8 cellular contexts compared by ENCODE assay signal in genomic region chr5:115543931-115544370, GRCh38. TPM values are rescaled to one million over a fixed set of nuclear protein-coding genes. Genes with fewer than 3 reads are reported as not detected.
DNase-seq lines count a peak whose midpoint lies in the region; ATAC-seq and TF ChIP-seq lines count a peak whose summit lies in the region.

No MANE protein-coding gene starts in this region.

- intact Hi-C loops in head of caudate nucleus (cut with DNase I) = loop anchor here (5.0 kb wide), 1 partner anchor 78 kb away; no protein-coding TSS in a partner anchor
- intact Hi-C loops in thyroid gland (cut with DNase I) = no loop called here

- peak; percentile 28 for ATAC-seq in GM18858 (IDR thresholded peaks at IDR 0.05; ENCODE audit: unreplicated experiment)
- ATAC-seq in HG03095 (IDR thresholded peaks at IDR 0.05; ENCODE audit: unreplicated experiment) = peak; percentile 27
- ATAC-seq in activated naive CD4-positive, alpha-beta T cell treated with anti-CD3 and anti-CD28 coated beads, Interleukin-2, amount 50 U/mL, for 72 hours = peak; percentile 42 to 43

- peak overlapping the region; percentile 98 for H3K4me2 ChIP-seq in osteoblast (ENCODE audit: insufficient read depth, low read length)

- H4K20me1 ChIP-seq in osteoblast (ENCODE audit: insufficient read depth, low read length) = peaks cover 46% of the 10 kb centered on the region

- peak overlapping the region; percentile 82 for H3K27ac ChIP-seq in ACC112 (ENCODE audit: low read depth, low read length)
- peak overlapping the region; percentile 90 for H3K27ac ChIP-seq in osteoblast (ENCODE audit: low read depth, low read length)
- H3K27ac ChIP-seq in thyroid gland = peak overlapping the region; percentile 95 to 99 (median 96)

- H2AFZ ChIP-seq in ACC112 (ENCODE audit: low read length, unreplicated experiment) (no peak overlapping the region), osteoblast (ENCODE audit: low read length) (peak overlapping the region; percentile 53)

- DNase-seq in RKO (ENCODE audit: low spot score) (peak; percentile 71), head of caudate nucleus (peak in 40 of 42 donors; percentile 20 to 77 (median 50)), osteoblast (ENCODE audit: insufficient read length, low spot score, missing footprints) (peak; percentile 80), thyroid gland (peak; percentile 50 to 54)
- peak; percentile 44 to 59 for DNase-seq in activated naive CD4-positive, alpha-beta T cell treated with anti-CD3 and anti-CD28 coated beads, Interleukin-2, amount 50 U/mL, for 72 hours (ENCODE audit: low spot score in 2 of 2)

- peak in 1 of 2 donors; percentile 5 for TF ChIP-seq POLR2A in thyroid gland (IDR thresholded peaks at IDR 0.05)

- H3K79me2 ChIP-seq in ACC112 (ENCODE audit: control insufficient read depth, insufficient read depth, low read length, unreplicated experiment) (peaks cover 55% of the 10 kb centered on the region), osteoblast (ENCODE audit: insufficient read depth, low read length) (peaks cover 50% of the 10 kb centered on the region)

- H3K36me3 ChIP-seq in ACC112 (ENCODE audit: insufficient read depth, low read length) (peaks cover 44% of the 10 kb centered on the region), osteoblast (ENCODE audit: insufficient read depth, low read length) (peaks cover 32% of the 10 kb centered on the region), thyroid gland (no peaks in the 10 kb centered on the region)

- H3K4me3 ChIP-seq in ACC112 (ENCODE audit: low read depth, low read length) (peak overlapping the region; percentile 90), osteoblast (ENCODE audit: insufficient read depth, low read length) (peak overlapping the region; percentile 93), thyroid gland (replicated peaks in 1 of 3) (peak overlapping the region; percentile 64 to 85 (median 69))

- H3K4me1 ChIP-seq in ACC112 (ENCODE audit: control insufficient read depth, insufficient read depth, low read length, unreplicated experiment) = peaks cover 15% of the 10 kb centered on the region
- H3K4me1 ChIP-seq in osteoblast (ENCODE audit: insufficient read depth, low read length) = peaks cover 30% of the 10 kb centered on the region
- peaks cover 27 to 28% of the 10 kb centered on the region in 2 donors for H3K4me1 ChIP-seq in thyroid gland

- TF ChIP-seq CTCF in osteoblast (IDR thresholded peaks at IDR 0.05; ENCODE audit: extremely low read depth, low read depth, low read length) (no peak), thyroid gland (IDR thresholded peaks at IDR 0.05) (no peak)

- peaks cover 0 to 10% of the 10 kb centered on the region in 2 donors for H3K9me3 Mint-ChIP-seq in activated naive CD4-positive, alpha-beta T cell treated with anti-CD3 and anti-CD28 coated beads, Interleukin-2, amount 50 U/mL, for 72 hours

- no peaks in the 10 kb centered on the region for H3K27me3 ChIP-seq in ACC112 (ENCODE audit: insufficient read depth, low read length)
- no peaks in the 10 kb centered on the region for H3K27me3 ChIP-seq in osteoblast (ENCODE audit: insufficient read depth, low read length)
- H3K27me3 ChIP-seq in thyroid gland = no peaks in the 10 kb centered on the region

- 0 to 1% methylated on average over 19 to 20 of the region's 20 CpGs for WGBS in thyroid gland, 2 donors

- H3K9me3 ChIP-seq in osteoblast (ENCODE audit: low read depth, low read length) (peaks cover 3% of the 10 kb centered on the region), thyroid gland (no peaks in the 10 kb centered on the region)

- H3K36me3 Mint-ChIP-seq in activated naive CD4-positive, alpha-beta T cell treated with anti-CD3 and anti-CD28 coated beads, Interleukin-2, amount 50 U/mL, for 72 hours = peaks cover 36 to 72% of the 10 kb centered on the region in 2 donors

- peak overlapping the region; percentile 93 to 97 for H3K27ac Mint-ChIP-seq in activated naive CD4-positive, alpha-beta T cell treated with anti-CD3 and anti-CD28 coated beads, Interleukin-2, amount 50 U/mL, for 72 hours

RNA-seq across cellular contexts. Expression of gene FEM1C, which starts 0.6 kb away (rescaled TPM):
- 10 to 100 TPM; 13.7 TPM for total RNA-seq in activated naive CD4-positive, alpha-beta T cell treated with anti-CD3 and anti-CD28 coated beads, Interleukin-2, amount 50 U/mL, for 72 hours
- total RNA-seq in osteoblast = 17.1 and 17.4 TPM in 2 replicates
- total RNA-seq in thyroid gland = 10 to 100 TPM; 10.5 to 19.2 (median 14.2) TPM

RNA-seq across cellular contexts. Expression of gene TICAM2, which starts 58.3 kb away (rescaled TPM):
- under 1 TPM; 0.66 to 0.91 TPM for total RNA-seq in activated naive CD4-positive, alpha-beta T cell treated with anti-CD3 and anti-CD28 coated beads, Interleukin-2, amount 50 U/mL, for 72 hours
- 6.9 and 9.1 TPM in 2 replicates for total RNA-seq in osteoblast
- 1 to 10 TPM; 1.1 to 2.0 (median 1.5) TPM for total RNA-seq in thyroid gland

Comparison
In these comparisons a context has a peak if more than half of its experiments do, and no peak if none do; other contexts are left out.
1. Peak in every context shown above with its lines: DNase-seq, ATAC-seq, H3K4me3 ChIP-seq and H3K27ac ChIP-seq.